In genomic region chr9:132901859-132902831, GRCh38 we compare ENCODE assay signal across 7 cellular contexts. TPM values are rescaled to one million over a fixed set of nuclear protein-coding genes. Genes with fewer than 3 reads are reported as not detected.
DNase-seq lines count a peak whose midpoint lies in the region; TF ChIP-seq lines count a peak whose summit lies in the region.

No MANE protein-coding gene starts in this region.

- in situ Hi-C loops in KBM-7 (cut with MboI; ENCODE audit: low pct_unique_long_range_greater_than_20kb, low sequenced_read_pairs): no loop called here

- H3K4me3 ChIP-seq in GM12864 (ENCODE audit: low read depth, low read length) (no peak overlapping the region), foreskin fibroblast (ENCODE audit: low read depth in 1 of 2, low read length in 2 of 2) (no peak overlapping the region), tibial artery (no peak overlapping the region)

- intact Hi-C loops in activated T-helper 2 cell treated with anti-CD3 and anti-CD28 coated beads, Interferon-gamma antibody, Interleukin-2, Interleukin-4, amounts not matched to agents 10 μg/mL and 5 μg/mL and 100 μg/mL, durations not matched to agents 14 hours and 24 hours and 36 hours (cut with micrococcal nuclease): no loop called here
- intact Hi-C loops in tibial artery (cut with DNase I; ENCODE audit: low total_unique reads): no loop called here

- H3K36me3 ChIP-seq in tibial artery: peaks cover 73 to 98% (median 83%) of the 10 kb centered on the region in 3 donors

- H3K4me1 Mint-ChIP-seq in activated T-helper 2 cell treated with anti-CD3 and anti-CD28 coated beads, Interferon-gamma antibody, Interleukin-2, Interleukin-4, amounts not matched to agents 10 μg/mL and 5 μg/mL and 100 μg/mL, durations not matched to agents 14 hours and 24 hours and 36 hours (ENCODE audit: low read depth): peaks cover 10% of the 10 kb centered on the region
- no peaks in the 10 kb centered on the region for H3K4me1 Mint-ChIP-seq in osteocyte (ENCODE audit: unreplicated experiment)

- no peaks in the 10 kb centered on the region for H3K27me3 Mint-ChIP-seq in activated T-helper 2 cell treated with anti-CD3 and anti-CD28 coated beads, Interferon-gamma antibody, Interleukin-2, Interleukin-4, amounts not matched to agents 10 μg/mL and 5 μg/mL and 100 μg/mL, durations not matched to agents 14 hours and 24 hours and 36 hours (ENCODE audit: low read depth)
- no peaks in the 10 kb centered on the region for H3K27me3 Mint-ChIP-seq in osteocyte (ENCODE audit: unreplicated experiment)

- peak; percentile 91 for TF ChIP-seq CTCF in GM12864 (IDR thresholded peaks at IDR 0.05; ENCODE audit: low read depth, low read length, missing control alignments)
- TF ChIP-seq CTCF in foreskin fibroblast (IDR thresholded peaks at IDR 0.05; ENCODE audit: low read depth, low read length): peak; percentile 90
- TF ChIP-seq CTCF in osteocyte (IDR thresholded peaks at IDR 0.05): peak; percentile 94
- TF ChIP-seq CTCF in tibial artery (IDR thresholded peaks at IDR 0.05): peak; percentile 89 to 95

- DNase-seq in GM12864 (ENCODE audit: low read depth) (peak; percentile 41), KBM-7 (peak; percentile 91), SHP77 (lab: John Stamatoyannopoulos, UW) (peak; percentile 64 to 76), foreskin fibroblast (peak; percentile 67 to 88), osteocyte (ENCODE audit: extremely low spot score, unreplicated experiment) (peak; percentile 93), tibial artery (peak; percentile 57 to 84)
- DNase-seq in activated T-helper 2 cell treated with anti-CD3 and anti-CD28 coated beads, Interferon-gamma antibody, Interleukin-2, Interleukin-4, amounts not matched to agents 10 μg/mL and 5 μg/mL and 100 μg/mL, durations not matched to agents 14 hours and 24 hours and 36 hours (ENCODE audit: low spot score): peak; percentile 75

- H3K27ac Mint-ChIP-seq in activated T-helper 2 cell treated with anti-CD3 and anti-CD28 coated beads, Interferon-gamma antibody, Interleukin-2, Interleukin-4, amounts not matched to agents 10 μg/mL and 5 μg/mL and 100 μg/mL, durations not matched to agents 14 hours and 24 hours and 36 hours: peak overlapping the region; percentile 22
- H3K27ac Mint-ChIP-seq in osteocyte (ENCODE audit: unreplicated experiment): no peak overlapping the region

- peaks cover 39% of the 10 kb centered on the region for H3K36me3 Mint-ChIP-seq in activated T-helper 2 cell treated with anti-CD3 and anti-CD28 coated beads, Interferon-gamma antibody, Interleukin-2, Interleukin-4, amounts not matched to agents 10 μg/mL and 5 μg/mL and 100 μg/mL, durations not matched to agents 14 hours and 24 hours and 36 hours (ENCODE audit: low read depth)
- H3K36me3 Mint-ChIP-seq in osteocyte (ENCODE audit: unreplicated experiment): peaks cover 64% of the 10 kb centered on the region

- H3K27me3 ChIP-seq in tibial artery: no peaks in the 10 kb centered on the region

- H3K9me3 Mint-ChIP-seq in activated T-helper 2 cell treated with anti-CD3 and anti-CD28 coated beads, Interferon-gamma antibody, Interleukin-2, Interleukin-4, amounts not matched to agents 10 μg/mL and 5 μg/mL and 100 μg/mL, durations not matched to agents 14 hours and 24 hours and 36 hours: no peaks in the 10 kb centered on the region
- H3K9me3 Mint-ChIP-seq in osteocyte (ENCODE audit: unreplicated experiment): no peaks in the 10 kb centered on the region

- H3K4me1 ChIP-seq in tibial artery: no peaks in the 10 kb centered on the region

- no peaks in the 10 kb centered on the region for H3K9me3 ChIP-seq in tibial artery

- no peak overlapping the region for H3K4me3 Mint-ChIP-seq in activated T-helper 2 cell treated with anti-CD3 and anti-CD28 coated beads, Interferon-gamma antibody, Interleukin-2, Interleukin-4, amounts not matched to agents 10 μg/mL and 5 μg/mL and 100 μg/mL, durations not matched to agents 14 hours and 24 hours and 36 hours (ENCODE audit: low read depth)
- H3K4me3 Mint-ChIP-seq in osteocyte (ENCODE audit: unreplicated experiment): no peak overlapping the region

- H3K27ac ChIP-seq in tibial artery: no peak overlapping the region

RNA-seq across cellular contexts. Expression of gene SPACA9, which starts 23.4 kb away (rescaled TPM):
- 1.1 and 1.3 TPM in 2 replicates for total RNA-seq in activated T-helper 2 cell treated with anti-CD3 and anti-CD28 coated beads, Interferon-gamma antibody, Interleukin-2, Interleukin-4, amounts not matched to agents 10 μg/mL and 5 μg/mL and 100 μg/mL, durations not matched to agents 14 hours and 24 hours and 36 hours
- total RNA-seq in osteocyte: 6.7 and 7.5 TPM in 2 replicates

RNA-seq across cellular contexts. Expression of gene AK8, which starts 24.1 kb away (rescaled TPM):
- not detected in 2 replicates for total RNA-seq in activated T-helper 2 cell treated with anti-CD3 and anti-CD28 coated beads, Interferon-gamma antibody, Interleukin-2, Interleukin-4, amounts not matched to agents 10 μg/mL and 5 μg/mL and 100 μg/mL, durations not matched to agents 14 hours and 24 hours and 36 hours
- total RNA-seq in osteocyte: 0.91 and 2.1 TPM in 2 replicates

RNA-seq across cellular contexts. Expression of gene TSC1, which starts 42.3 kb away (rescaled TPM):
- 29.1 and 29.8 TPM in 2 replicates for total RNA-seq in activated T-helper 2 cell treated with anti-CD3 and anti-CD28 coated beads, Interferon-gamma antibody, Interleukin-2, Interleukin-4, amounts not matched to agents 10 μg/mL and 5 μg/mL and 100 μg/mL, durations not matched to agents 14 hours and 24 hours and 36 hours
- 50.8 and 59.1 TPM in 2 replicates for total RNA-seq in osteocyte

Comparison
In these comparisons a context has a peak if more than half of its experiments do, and no peak if none do; other contexts are left out.
1. DNase-seq: peak in every context shown above with its lines; median percentile 93 in osteocyte; 91 in KBM-7; 78 in foreskin fibroblast; 75 in activated T-helper 2 cell treated with anti-CD3 and anti-CD28 coated beads, Interferon-gamma antibody, Interleukin-2, Interleukin-4, amounts not matched to agents 10 μg/mL and 5 μg/mL and 100 μg/mL, durations not matched to agents 14 hours and 24 hours and 36 hours; 70 in tibial artery; 70 in SHP77; 41 in GM12864.